ENCODE assay signal across 8 cellular contexts in the genomic region with DNA sequence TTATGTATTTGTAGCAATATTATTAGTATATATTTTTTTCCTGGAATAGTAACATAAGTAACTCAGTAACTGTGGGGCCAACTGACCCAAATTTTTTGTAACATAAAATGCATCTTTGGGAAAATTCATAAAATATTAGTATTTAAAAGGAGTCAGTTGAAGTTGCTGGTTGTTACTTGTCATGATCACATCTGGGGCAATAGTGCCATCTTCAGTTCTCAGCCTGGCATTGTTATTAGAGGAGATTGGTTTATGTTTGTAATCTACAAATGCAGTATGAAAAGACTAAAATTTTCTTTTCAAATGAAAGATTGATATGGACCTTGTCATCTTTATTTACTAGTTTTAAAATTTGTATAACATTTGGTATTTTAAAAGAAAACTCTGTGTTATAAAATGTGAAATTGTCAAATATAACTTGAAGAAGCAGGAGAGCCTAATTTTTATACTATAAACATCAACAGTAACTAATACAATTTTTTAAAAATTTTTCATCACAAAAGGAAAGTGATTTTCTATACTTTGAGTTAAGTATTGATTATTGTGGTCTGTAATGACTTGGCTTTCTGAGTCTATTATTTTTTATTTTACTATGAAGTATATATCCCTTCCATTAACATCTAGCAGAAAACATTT. TPM values are rescaled to one million over a fixed set of nuclear protein-coding genes. Genes with fewer than 3 reads are reported as not detected.
DNase-seq lines count a peak whose midpoint lies in the region; ATAC-seq and TF ChIP-seq lines count a peak whose summit lies in the region.

No MANE protein-coding gene starts in this region.

- DNase-seq in AG10803 (ENCODE audit: low read depth) = peak; percentile 62
- DNase-seq in KBM-7 = peak; percentile 27
- DNase-seq in RPMI7951 (ENCODE audit: low read depth) = peak; percentile 48
- peak; percentile 28 to 70 for DNase-seq in foreskin fibroblast
- no peak for DNase-seq in thoracic aorta (ENCODE audit: low spot score)
- DNase-seq in epidermal melanocyte (ENCODE audit: insufficient read length, low spot score) = no peak
- DNase-seq in sigmoid colon = no peak

- in situ Hi-C loops in KBM-7 (cut with MboI; ENCODE audit: low pct_unique_long_range_greater_than_20kb, low sequenced_read_pairs) = no loop called here

- TF ChIP-seq POLR2A in sigmoid colon (IDR thresholded peaks at IDR 0.05) = no peak

- peak; percentile 57 for ATAC-seq in GM18502 (IDR thresholded peaks at IDR 0.05; ENCODE audit: poor library complexity, unreplicated experiment)
- ATAC-seq in thoracic aorta (ENCODE audit: insufficient number of reproducible peaks, low FRiP score, low read depth) = no peak

- H3K4me1 ChIP-seq in thoracic aorta (ENCODE audit: control insufficient read depth in 1 of 2, low read depth in 2 of 2) (no peaks in the 10 kb centered on the region), sigmoid colon (no peaks in the 10 kb centered on the region)

- no peaks in the 10 kb centered on the region for H3K9me3 ChIP-seq in thoracic aorta
- H3K9me3 ChIP-seq in sigmoid colon = no peaks in the 10 kb centered on the region

- TF ChIP-seq EP300 in sigmoid colon (IDR thresholded peaks at IDR 0.05) = no peak

- intact Hi-C loops in sigmoid colon (cut with DNase I) = loop anchor here (5.0 kb wide), 1 partner anchor 915 kb away; no protein-coding TSS in a partner anchor

- H3K36me3 ChIP-seq in thoracic aorta (no peaks in the 10 kb centered on the region), sigmoid colon (no peaks in the 10 kb centered on the region)

- no peak overlapping the region for H3K27ac ChIP-seq in thoracic aorta
- H3K27ac ChIP-seq in sigmoid colon = no peak overlapping the region

- H3K27me3 ChIP-seq in thoracic aorta (replicated peaks; ENCODE audit: insufficient read depth) = no peaks in the 10 kb centered on the region
- H3K27me3 ChIP-seq in sigmoid colon = no peaks in the 10 kb centered on the region

- H3K4me3 ChIP-seq in AG10803 (ENCODE audit: low read length) = no peak overlapping the region
- no peak overlapping the region for H3K4me3 ChIP-seq in foreskin fibroblast (ENCODE audit: low read depth in 1 of 2, low read length in 2 of 2)
- no peak overlapping the region for H3K4me3 ChIP-seq in thoracic aorta
- no peak overlapping the region for H3K4me3 ChIP-seq in sigmoid colon

- TF ChIP-seq CTCF in AG10803 (conservative IDR thresholded peaks at IDR 0.05; ENCODE audit: low read length) (peak; percentile 82), foreskin fibroblast (IDR thresholded peaks at IDR 0.05; ENCODE audit: low read depth, low read length) (peak; percentile 65), thoracic aorta (IDR thresholded peaks at IDR 0.05) (peak; percentile 32), sigmoid colon (IDR thresholded peaks at IDR 0.05) (peak in 2 of 4 experiments; percentile 13 to 25)

RNA-seq across cellular contexts. Expression of a gene that starts 38.8 kb away (rescaled TPM):
- total RNA-seq in RPMI7951 (2014; rRNA removed; shearing (Covaris generic)) = 32.0 and 35.5 TPM in 2 replicates
- total RNA-seq in thoracic aorta = 10 to 100 TPM; 10.7 to 12.8 TPM
- total RNA-seq in sigmoid colon = 10 to 100 TPM in 2 of 4 donors, 1 to 10 TPM in 2; 5.0 to 11.8 (median 10.1) TPM
- 10 to 100 TPM in 1 of 3 donors, 1 to 10 TPM in 2; 3.0 to 14.1 (median 3.8) TPM for polyA plus RNA-seq in sigmoid colon

Comparison
In these comparisons a context has a peak if more than half of its experiments do, and no peak if none do; other contexts are left out.
1. DNase-seq: peak in AG10803 (single experiment), KBM-7 (single experiment), RPMI7951 (single experiment) and foreskin fibroblast (2 of 2); none in thoracic aorta (single experiment), epidermal melanocyte (single experiment) and sigmoid colon (single experiment).